In the genomic region with DNA sequence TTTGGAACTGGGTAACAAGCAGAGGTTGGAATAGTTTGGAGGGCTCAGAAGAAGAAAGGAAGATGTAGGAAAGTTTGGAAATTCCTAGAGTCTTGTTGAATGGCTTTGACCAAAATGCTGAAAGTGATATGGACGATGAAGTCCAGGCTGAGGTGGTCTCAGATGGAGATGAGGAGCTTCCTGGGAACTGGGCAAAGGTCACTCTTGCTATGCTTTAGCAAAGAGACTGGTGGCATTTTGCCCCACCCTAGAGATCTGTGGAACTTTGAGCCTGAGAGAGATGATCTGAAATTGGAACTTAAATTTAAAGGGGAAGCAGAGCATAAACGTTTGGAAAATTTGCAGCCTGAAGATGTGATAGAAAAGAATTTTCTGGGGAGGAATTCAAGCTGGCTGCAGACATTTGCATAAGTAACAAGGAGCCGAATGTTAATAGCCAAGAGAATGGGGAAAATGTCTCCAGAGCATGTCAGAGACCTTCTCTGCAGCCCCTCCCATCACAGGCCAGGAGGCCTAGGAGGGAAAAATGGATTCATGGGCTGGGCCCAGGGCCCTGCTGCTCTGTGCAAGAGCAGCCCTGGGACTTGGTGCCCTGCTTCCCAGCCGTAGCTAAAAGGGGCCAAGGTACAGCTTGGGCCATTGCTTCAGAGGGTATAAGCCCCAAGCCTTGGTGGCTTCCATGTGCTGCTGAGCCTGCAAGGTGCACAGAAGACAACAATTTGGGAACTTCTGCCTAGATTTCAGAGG, we compare ENCODE assay signal across 1 cellular context.
TF ChIP-seq lines count a peak whose summit lies in the region.

No MANE protein-coding gene starts in this region.

TF ChIP-seq in GM12878, 131 proteins besides CTCF, POLR2A, EP300 and RAD21:
- TF ChIP-seq, protein P1, sequence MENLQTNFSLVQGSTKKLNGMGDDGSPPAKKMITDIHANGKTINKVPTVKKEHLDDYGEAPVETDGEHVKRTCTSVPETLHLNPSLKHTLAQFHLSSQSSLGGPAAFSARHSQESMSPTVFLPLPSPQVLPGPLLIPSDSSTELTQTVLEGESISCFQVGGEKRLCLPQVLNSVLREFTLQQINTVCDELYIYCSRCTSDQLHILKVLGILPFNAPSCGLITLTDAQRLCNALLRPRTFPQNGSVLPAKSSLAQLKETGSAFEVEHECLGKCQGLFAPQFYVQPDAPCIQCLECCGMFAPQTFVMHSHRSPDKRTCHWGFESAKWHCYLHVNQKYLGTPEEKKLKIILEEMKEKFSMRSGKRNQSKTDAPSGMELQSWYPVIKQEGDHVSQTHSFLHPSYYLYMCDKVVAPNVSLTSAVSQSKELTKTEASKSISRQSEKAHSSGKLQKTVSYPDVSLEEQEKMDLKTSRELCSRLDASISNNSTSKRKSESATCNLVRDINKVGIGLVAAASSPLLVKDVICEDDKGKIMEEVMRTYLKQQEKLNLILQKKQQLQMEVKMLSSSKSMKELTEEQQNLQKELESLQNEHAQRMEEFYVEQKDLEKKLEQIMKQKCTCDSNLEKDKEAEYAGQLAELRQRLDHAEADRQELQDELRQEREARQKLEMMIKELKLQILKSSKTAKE (IDR thresholded peaks at IDR 0.05; ENCODE audit: low read depth, poor library complexity, severe bottlenecking), result no peak
- TF ChIP-seq BRCA1 (IDR thresholded peaks at IDR 0.05; ENCODE audit: low read depth, low read length) (no peak), ZNF687 (IDR thresholded peaks at IDR 0.05) (no peak), GABPA (IDR thresholded peaks at IDR 0.05; ENCODE audit: low read depth) (no peak), HDGF (IDR thresholded peaks at IDR 0.05) (no peak), NFXL1 (IDR thresholded peaks at IDR 0.05; ENCODE audit: borderline replicate concordance) (no peak), LARP7 (IDR thresholded peaks at IDR 0.05) (no peak), FOXM1 (IDR thresholded peaks at IDR 0.05; ENCODE audit: low read depth, low read length) (no peak), MEF2A (IDR thresholded peaks at IDR 0.05; ENCODE audit: insufficient read depth, low read depth, low read length) (no peak), SMAD5 (IDR thresholded peaks at IDR 0.05; ENCODE audit: low read depth) (no peak), ZNF592 (IDR thresholded peaks at IDR 0.05) (no peak)
TF ChIP-seq in GM12878: peak in this region for 0.
